In the genomic region with DNA sequence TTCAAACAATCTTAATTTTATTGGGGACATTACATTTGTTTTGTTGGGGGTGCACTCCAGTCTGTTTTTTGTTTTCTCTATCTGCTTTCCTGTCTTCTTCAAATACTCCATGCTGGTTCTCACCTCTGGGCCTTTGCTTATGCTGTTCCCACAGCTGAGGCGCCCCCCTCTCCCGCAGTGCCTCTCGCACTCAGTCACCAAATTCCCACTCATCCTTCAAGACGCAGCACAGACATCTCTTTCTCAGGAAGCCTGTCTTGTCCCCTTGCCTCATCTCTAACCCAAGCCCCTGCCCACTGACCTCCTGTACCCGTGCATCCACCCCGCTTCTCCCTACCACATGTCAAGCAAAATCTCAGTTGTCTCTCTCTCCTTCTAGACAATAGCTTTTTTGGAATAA, we compare ENCODE assay signal across 27 cellular contexts. TPM values are rescaled to one million over a fixed set of nuclear protein-coding genes. Genes with fewer than 3 reads are reported as not detected.
DNase-seq lines count a peak whose midpoint lies in the region; ATAC-seq and TF ChIP-seq lines count a peak whose summit lies in the region.
"Had no signal": no experiment of that assay in that cellular context is flagged by ENCODE, and none has a peak within 500 bp of the region (broad histone marks: within the 10 kb centered on the region; RNA-seq: fewer than 3 reads in every experiment).

No MANE protein-coding gene starts in this region.

- H3K9me3 Mint-ChIP-seq in naive thymus-derived CD4-positive, alpha-beta T cell = peaks cover 0 to 3% (median 0%) of the 10 kb centered on the region in 11 donors
- H3K9me3 Mint-ChIP-seq: CD14-positive monocyte had no signal

- no peak for ATAC-seq in RWPE2 (ENCODE audit: low read depth)
- ATAC-seq in naive thymus-derived CD4-positive, alpha-beta T cell = no peak
- no peak for ATAC-seq in HG02678 (IDR thresholded peaks at IDR 0.05; ENCODE audit: unreplicated experiment)
- ATAC-seq: GM12878 had no signal

- H3K36me3 Mint-ChIP-seq in naive thymus-derived CD4-positive, alpha-beta T cell = no peaks in the 10 kb centered on the region
- H3K36me3 Mint-ChIP-seq: CD14-positive monocyte; CD4-positive, alpha-beta memory T cell; CD4-positive, CD25-positive, alpha-beta regulatory T cell; CD8-positive, alpha-beta memory T cell had no signal

- no peaks in the 10 kb centered on the region for H3K36me3 ChIP-seq in HEK293 (ENCODE audit: control insufficient read depth in 2 of 2, insufficient read depth in 1 of 2, low read length in 2 of 2)
- no peaks in the 10 kb centered on the region for H3K36me3 ChIP-seq in RWPE2 (ENCODE audit: low read depth)
- H3K36me3 ChIP-seq in naive thymus-derived CD4-positive, alpha-beta T cell (ENCODE audit: control insufficient read depth in 2 of 3, insufficient read depth in 3 of 3, low read length in 3 of 3) = no peaks in the 10 kb centered on the region
- no peaks in the 10 kb centered on the region for H3K36me3 ChIP-seq in WERI-Rb-1
- H3K36me3 ChIP-seq: BE2C, BLaER1 had no signal

- no peaks in the 10 kb centered on the region for H3K27me3 ChIP-seq in RWPE2 (ENCODE audit: insufficient read depth, poor library complexity, severe bottlenecking)
- H3K27me3 ChIP-seq in naive thymus-derived CD4-positive, alpha-beta T cell (ENCODE audit: control insufficient read depth in 2 of 2, insufficient read depth in 2 of 2, low read length in 2 of 2) = no peaks in the 10 kb centered on the region
- no peaks in the 10 kb centered on the region for H3K27me3 ChIP-seq in WERI-Rb-1 (ENCODE audit: insufficient read depth, low read depth, severe bottlenecking)
- H3K27me3 ChIP-seq: BLaER1 had no signal

- no peak overlapping the region for H3K27ac Mint-ChIP-seq in naive thymus-derived CD4-positive, alpha-beta T cell
- H3K27ac Mint-ChIP-seq: CD14-positive monocyte; CD4-positive, alpha-beta memory T cell; CD4-positive, CD25-positive, alpha-beta regulatory T cell; CD8-positive, alpha-beta memory T cell had no signal

- H3K4me3 ChIP-seq in HEK293 (ENCODE audit: low read depth, low read length) (no peak overlapping the region), RWPE2 (ENCODE audit: severe bottlenecking) (no peak overlapping the region), WERI-Rb-1 (ENCODE audit: low read depth, low read length) (no peak overlapping the region)
- no peak overlapping the region for H3K4me3 ChIP-seq in naive thymus-derived CD4-positive, alpha-beta T cell (ENCODE audit: low read length)
- H3K4me3 ChIP-seq: BLaER1, GM12878 had no signal

- no peaks in the 10 kb centered on the region for H3K4me1 Mint-ChIP-seq in naive thymus-derived CD4-positive, alpha-beta T cell
- H3K4me1 Mint-ChIP-seq: CD14-positive monocyte; CD4-positive, alpha-beta memory T cell; CD4-positive, CD25-positive, alpha-beta regulatory T cell; CD8-positive, alpha-beta memory T cell had no signal

- H3K4me1 ChIP-seq in HEK293 (ENCODE audit: control insufficient read depth, insufficient read depth, low read length) (no peaks in the 10 kb centered on the region), RWPE2 (ENCODE audit: insufficient read depth, poor library complexity, severe bottlenecking) (no peaks in the 10 kb centered on the region)
- H3K4me1 ChIP-seq in naive thymus-derived CD4-positive, alpha-beta T cell (ENCODE audit: control insufficient read depth in 2 of 2, insufficient read depth in 2 of 2, low read length in 2 of 2) = no peaks in the 10 kb centered on the region
- H3K4me1 ChIP-seq: BE2C, BLaER1 had no signal

- H3K27ac ChIP-seq in HEK293 (ENCODE audit: extremely low read depth, low read depth, low read length) (no peak overlapping the region), RWPE2 (ENCODE audit: poor library complexity, severe bottlenecking) (no peak overlapping the region), WERI-Rb-1 (no peak overlapping the region)
- no peak overlapping the region for H3K27ac ChIP-seq in naive thymus-derived CD4-positive, alpha-beta T cell (ENCODE audit: low read depth, low read length)
- H3K27ac ChIP-seq: BLaER1 had no signal

- intact Hi-C loops in naive thymus-derived CD4-positive, alpha-beta T cell (cut with micrococcal nuclease) = no loop called here

- CTCF ChIA-PET in HEK293 (lab: Yijun Ruan, JAX) = no interaction called here
- CTCF ChIA-PET in naive thymus-derived CD4-positive, alpha-beta T cell (lab: Charles Lee) = no interaction called here

- no peak for TF ChIP-seq CTCF in HEK293 (tag by site-specific recombination; IDR thresholded peaks at IDR 0.05)
- no peak for TF ChIP-seq CTCF in RWPE2 (IDR thresholded peaks at IDR 0.05; ENCODE audit: poor library complexity, severe bottlenecking)
- no peak for TF ChIP-seq CTCF in WERI-Rb-1 (IDR thresholded peaks at IDR 0.05; ENCODE audit: low read depth, low read length)

- H3K9me3 ChIP-seq in HEK293 (ENCODE audit: control insufficient read depth, insufficient read depth, low read depth, low read length) = no peaks in the 10 kb centered on the region
- H3K9me3 ChIP-seq in RWPE2 (ENCODE audit: severe bottlenecking) = no peaks in the 10 kb centered on the region
- H3K9me3 ChIP-seq in naive thymus-derived CD4-positive, alpha-beta T cell (ENCODE audit: control insufficient read depth in 2 of 3, low read length in 3 of 3) = no peaks in the 10 kb centered on the region
- H3K9me3 ChIP-seq in WERI-Rb-1 (ENCODE audit: severe bottlenecking) = no peaks in the 10 kb centered on the region
- H3K9me3 ChIP-seq: BE2C had no signal

- no peak overlapping the region for H3K4me3 Mint-ChIP-seq in naive thymus-derived CD4-positive, alpha-beta T cell
- H3K4me3 Mint-ChIP-seq: CD14-positive monocyte; CD4-positive, alpha-beta memory T cell; CD4-positive, CD25-positive, alpha-beta regulatory T cell; CD8-positive, alpha-beta memory T cell had no signal

- peak; percentile 45 for DNase-seq in RWPE2 (ENCODE audit: low spot score)
- peak; percentile 38 for DNase-seq in islet precursor cell
- DNase-seq in naive thymus-derived CD4-positive, alpha-beta T cell = no peak
- no peak for DNase-seq in WERI-Rb-1
- DNase-seq: 8988T; ACHN; BE2C; C1 segment of cervical spinal cord; CD4-positive, alpha-beta memory T cell; CD4-positive, CD25-positive, alpha-beta regulatory T cell; CD8-positive, alpha-beta memory T cell; COR-L47; DMS 273 treated with DMSO at 0.1 percent for 48 hours; DMS153; DMS53; DMS79; DND-41; EL; GDM1 had no signal

- H3K27me3 Mint-ChIP-seq in naive thymus-derived CD4-positive, alpha-beta T cell = peaks cover 7 to 27% (median 18%) of the 10 kb centered on the region in 5 donors

- POLR2A ChIA-PET in HEK293 (lab: Yijun Ruan, JAX) = no interaction called here
- POLR2A ChIA-PET in naive thymus-derived CD4-positive, alpha-beta T cell (lab: Charles Lee) = no interaction called here

TF ChIP-seq in HEK293, 187 proteins besides CTCF, POLR2A, EP300 and RAD21:
- TF ChIP-seq, protein P1, sequence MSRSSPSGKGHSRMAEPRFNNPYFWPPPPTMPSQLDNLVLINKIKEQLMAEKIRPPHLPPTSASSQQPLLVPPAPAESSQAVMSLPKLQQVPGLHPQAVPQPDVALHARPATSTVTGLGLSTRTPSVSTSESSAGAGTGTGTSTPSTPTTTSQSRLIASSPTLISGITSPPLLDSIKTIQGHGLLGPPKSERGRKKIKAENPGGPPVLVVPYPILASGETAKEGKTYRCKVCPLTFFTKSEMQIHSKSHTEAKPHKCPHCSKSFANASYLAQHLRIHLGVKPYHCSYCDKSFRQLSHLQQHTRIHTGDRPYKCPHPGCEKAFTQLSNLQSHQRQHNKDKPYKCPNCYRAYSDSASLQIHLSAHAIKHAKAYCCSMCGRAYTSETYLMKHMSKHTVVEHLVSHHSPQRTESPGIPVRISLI (tag by site-specific recombination; IDR thresholded peaks at IDR 0.05) = no peak
- peak; percentile 69 for TF ChIP-seq ZNF341 (tag by site-specific recombination; IDR thresholded peaks at IDR 0.05; ENCODE audit: low read depth)

RNA-seq across cellular contexts. Expression of a gene that starts 43.7 kb away (rescaled TPM):
- total RNA-seq in naive thymus-derived CD4-positive, alpha-beta T cell = not detected
- not detected for polyA plus RNA-seq in naive thymus-derived CD4-positive, alpha-beta T cell
- total RNA-seq: CD4-positive, alpha-beta memory T cell; CD4-positive, CD25-positive, alpha-beta regulatory T cell; CD8-positive, alpha-beta memory T cell; Daoy; G401; GM12878 had no signal
- polyA plus RNA-seq: AG04450; CD14-positive monocyte; CD4-positive, alpha-beta memory T cell; CD4-positive, CD25-positive, alpha-beta regulatory T cell; GM12878 had no signal

Comparison
In these comparisons a context has a peak if more than half of its experiments do, and no peak if none do; other contexts are left out.
1. DNase-seq: peak in RWPE2 (single experiment) and islet precursor cell (single experiment); none in naive thymus-derived CD4-positive, alpha-beta T cell (0 of 9) and WERI-Rb-1 (single experiment).